ENCODE assay signal across 1 cellular context in the genomic region with DNA sequence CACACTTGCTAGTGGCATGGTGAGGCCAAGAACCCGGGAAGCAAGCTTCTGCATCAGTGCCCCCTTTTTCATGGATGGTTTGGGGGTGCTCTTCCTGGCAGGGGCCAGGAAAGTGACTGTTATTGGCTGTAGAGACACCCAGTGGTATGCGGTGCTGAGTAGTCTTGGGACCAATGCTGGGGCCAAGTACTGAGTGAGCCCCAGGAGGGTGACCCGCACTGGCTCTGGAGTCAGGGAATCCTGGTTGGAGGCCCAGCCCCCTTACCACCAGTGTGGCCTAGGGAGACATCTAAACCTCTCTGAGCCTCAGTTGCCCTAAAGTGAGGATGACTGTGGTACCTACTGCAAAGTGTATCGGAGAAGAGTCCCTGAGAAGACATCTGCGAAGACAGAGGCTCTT.
TF ChIP-seq lines count a peak whose summit lies in the region.

No MANE protein-coding gene starts in this region.

TF ChIP-seq in GM23338, 12 proteins besides CTCF, POLR2A, EP300 and RAD21 (continued from another document):
- TF ChIP-seq, protein P1, sequence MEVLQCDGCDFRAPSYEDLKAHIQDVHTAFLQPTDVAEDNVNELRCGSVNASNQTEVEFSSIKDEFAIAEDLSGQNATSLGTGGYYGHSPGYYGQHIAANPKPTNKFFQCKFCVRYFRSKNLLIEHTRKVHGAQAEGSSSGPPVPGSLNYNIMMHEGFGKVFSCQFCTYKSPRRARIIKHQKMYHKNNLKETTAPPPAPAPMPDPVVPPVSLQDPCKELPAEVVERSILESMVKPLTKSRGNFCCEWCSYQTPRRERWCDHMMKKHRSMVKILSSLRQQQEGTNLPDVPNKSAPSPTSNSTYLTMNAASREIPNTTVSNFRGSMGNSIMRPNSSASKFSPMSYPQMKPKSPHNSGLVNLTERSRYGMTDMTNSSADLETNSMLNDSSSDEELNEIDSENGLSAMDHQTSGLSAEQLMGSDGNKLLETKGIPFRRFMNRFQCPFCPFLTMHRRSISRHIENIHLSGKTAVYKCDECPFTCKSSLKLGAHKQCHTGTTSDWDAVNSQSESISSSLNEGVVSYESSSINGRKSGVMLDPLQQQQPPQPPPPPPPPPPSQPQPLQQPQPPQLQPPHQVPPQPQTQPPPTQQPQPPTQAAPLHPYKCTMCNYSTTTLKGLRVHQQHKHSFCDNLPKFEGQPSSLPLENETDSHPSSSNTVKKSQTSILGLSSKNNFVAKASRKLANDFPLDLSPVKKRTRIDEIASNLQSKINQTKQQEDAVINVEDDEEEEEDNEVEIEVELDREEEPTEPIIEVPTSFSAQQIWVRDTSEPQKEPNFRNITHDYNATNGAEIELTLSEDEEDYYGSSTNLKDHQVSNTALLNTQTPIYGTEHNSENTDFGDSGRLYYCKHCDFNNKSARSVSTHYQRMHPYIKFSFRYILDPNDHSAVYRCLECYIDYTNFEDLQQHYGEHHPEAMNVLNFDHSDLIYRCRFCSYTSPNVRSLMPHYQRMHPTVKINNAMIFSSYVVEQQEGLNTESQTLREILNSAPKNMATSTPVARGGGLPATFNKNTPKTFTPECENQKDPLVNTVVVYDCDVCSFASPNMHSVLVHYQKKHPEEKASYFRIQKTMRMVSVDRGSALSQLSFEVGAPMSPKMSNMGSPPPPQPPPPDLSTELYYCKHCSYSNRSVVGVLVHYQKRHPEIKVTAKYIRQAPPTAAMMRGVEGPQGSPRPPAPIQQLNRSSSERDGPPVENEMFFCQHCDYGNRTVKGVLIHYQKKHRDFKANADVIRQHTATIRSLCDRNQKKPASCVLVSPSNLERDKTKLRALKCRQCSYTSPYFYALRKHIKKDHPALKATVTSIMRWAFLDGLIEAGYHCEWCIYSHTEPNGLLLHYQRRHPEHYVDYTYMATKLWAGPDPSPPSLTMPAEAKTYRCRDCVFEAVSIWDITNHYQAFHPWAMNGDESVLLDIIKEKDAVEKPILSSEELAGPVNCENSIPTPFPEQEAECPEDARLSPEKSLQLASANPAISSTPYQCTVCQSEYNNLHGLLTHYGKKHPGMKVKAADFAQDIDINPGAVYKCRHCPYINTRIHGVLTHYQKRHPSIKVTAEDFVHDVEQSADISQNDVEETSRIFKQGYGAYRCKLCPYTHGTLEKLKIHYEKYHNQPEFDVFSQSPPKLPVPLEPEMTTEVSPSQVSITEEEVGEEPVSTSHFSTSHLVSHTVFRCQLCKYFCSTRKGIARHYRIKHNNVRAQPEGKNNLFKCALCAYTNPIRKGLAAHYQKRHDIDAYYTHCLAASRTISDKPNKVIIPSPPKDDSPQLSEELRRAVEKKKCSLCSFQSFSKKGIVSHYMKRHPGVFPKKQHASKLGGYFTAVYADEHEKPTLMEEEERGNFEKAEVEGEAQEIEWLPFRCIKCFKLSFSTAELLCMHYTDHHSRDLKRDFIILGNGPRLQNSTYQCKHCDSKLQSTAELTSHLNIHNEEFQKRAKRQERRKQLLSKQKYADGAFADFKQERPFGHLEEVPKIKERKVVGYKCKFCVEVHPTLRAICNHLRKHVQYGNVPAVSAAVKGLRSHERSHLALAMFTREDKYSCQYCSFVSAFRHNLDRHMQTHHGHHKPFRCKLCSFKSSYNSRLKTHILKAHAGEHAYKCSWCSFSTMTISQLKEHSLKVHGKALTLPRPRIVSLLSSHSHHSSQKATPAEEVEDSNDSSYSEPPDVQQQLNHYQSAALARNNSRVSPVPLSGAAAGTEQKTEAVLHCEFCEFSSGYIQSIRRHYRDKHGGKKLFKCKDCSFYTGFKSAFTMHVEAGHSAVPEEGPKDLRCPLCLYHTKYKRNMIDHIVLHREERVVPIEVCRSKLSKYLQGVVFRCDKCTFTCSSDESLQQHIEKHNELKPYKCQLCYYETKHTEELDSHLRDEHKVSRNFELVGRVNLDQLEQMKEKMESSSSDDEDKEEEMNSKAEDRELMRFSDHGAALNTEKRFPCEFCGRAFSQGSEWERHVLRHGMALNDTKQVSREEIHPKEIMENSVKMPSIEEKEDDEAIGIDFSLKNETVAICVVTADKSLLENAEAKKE (CRISPR knock-in tag; IDR thresholded peaks at IDR 0.05), result no peak
- no peak for TF ChIP-seq POLR2AphosphoS5 (IDR thresholded peaks at IDR 0.05; ENCODE audit: low read depth)
- TF ChIP-seq ZNF331 (CRISPR knock-in tag; IDR thresholded peaks at IDR 0.05; ENCODE audit: low read depth), result no peak
- TF ChIP-seq NANOG (IDR thresholded peaks at IDR 0.05; ENCODE audit: borderline replicate concordance), result no peak
- TF ChIP-seq EZH2phosphoT487 (IDR thresholded peaks at IDR 0.05; ENCODE audit: unreplicated experiment), result no peak
- TF ChIP-seq STAT1 (IDR thresholded peaks at IDR 0.05; ENCODE audit: unreplicated experiment), result no peak
- no peak for TF ChIP-seq CREB1 (CRISPR knock-in tag; IDR thresholded peaks at IDR 0.05; ENCODE audit: low read depth)
- no peak for TF ChIP-seq JUNB (IDR thresholded peaks at IDR 0.05; ENCODE audit: unreplicated experiment)
- TF ChIP-seq EZH2 (IDR thresholded peaks at IDR 0.05; ENCODE audit: low read depth, unreplicated experiment), result no peak
- no peak for TF ChIP-seq ZNF114 (CRISPR knock-in tag; IDR thresholded peaks at IDR 0.05)
- TF ChIP-seq, protein P2, sequence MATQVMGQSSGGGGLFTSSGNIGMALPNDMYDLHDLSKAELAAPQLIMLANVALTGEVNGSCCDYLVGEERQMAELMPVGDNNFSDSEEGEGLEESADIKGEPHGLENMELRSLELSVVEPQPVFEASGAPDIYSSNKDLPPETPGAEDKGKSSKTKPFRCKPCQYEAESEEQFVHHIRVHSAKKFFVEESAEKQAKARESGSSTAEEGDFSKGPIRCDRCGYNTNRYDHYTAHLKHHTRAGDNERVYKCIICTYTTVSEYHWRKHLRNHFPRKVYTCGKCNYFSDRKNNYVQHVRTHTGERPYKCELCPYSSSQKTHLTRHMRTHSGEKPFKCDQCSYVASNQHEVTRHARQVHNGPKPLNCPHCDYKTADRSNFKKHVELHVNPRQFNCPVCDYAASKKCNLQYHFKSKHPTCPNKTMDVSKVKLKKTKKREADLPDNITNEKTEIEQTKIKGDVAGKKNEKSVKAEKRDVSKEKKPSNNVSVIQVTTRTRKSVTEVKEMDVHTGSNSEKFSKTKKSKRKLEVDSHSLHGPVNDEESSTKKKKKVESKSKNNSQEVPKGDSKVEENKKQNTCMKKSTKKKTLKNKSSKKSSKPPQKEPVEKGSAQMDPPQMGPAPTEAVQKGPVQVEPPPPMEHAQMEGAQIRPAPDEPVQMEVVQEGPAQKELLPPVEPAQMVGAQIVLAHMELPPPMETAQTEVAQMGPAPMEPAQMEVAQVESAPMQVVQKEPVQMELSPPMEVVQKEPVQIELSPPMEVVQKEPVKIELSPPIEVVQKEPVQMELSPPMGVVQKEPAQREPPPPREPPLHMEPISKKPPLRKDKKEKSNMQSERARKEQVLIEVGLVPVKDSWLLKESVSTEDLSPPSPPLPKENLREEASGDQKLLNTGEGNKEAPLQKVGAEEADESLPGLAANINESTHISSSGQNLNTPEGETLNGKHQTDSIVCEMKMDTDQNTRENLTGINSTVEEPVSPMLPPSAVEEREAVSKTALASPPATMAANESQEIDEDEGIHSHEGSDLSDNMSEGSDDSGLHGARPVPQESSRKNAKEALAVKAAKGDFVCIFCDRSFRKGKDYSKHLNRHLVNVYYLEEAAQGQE (IDR thresholded peaks at IDR 0.05; ENCODE audit: unreplicated experiment), result no peak
